7 cellular contexts compared by ENCODE assay signal in genomic region chr12:71004578-71004977, GRCh38.
"Had no signal": no experiment of that assay in that cellular context is flagged by ENCODE, and none has a peak within 500 bp of the region (broad histone marks: within the 10 kb centered on the region; RNA-seq: fewer than 3 reads in every experiment).

No MANE protein-coding gene starts in this region.

- H3K9ac ChIP-seq: KMS-11 had no signal

- H3K27ac ChIP-seq: HL-60, KMS-11 had no signal

- H3K4me3 ChIP-seq: K562 had no signal

- DNase-seq: IMR-90, KBM-7, KG1 had no signal

- ATAC-seq: K562 had no signal

- FAIRE-seq: HTR-8/SVneo, K562 had no signal

- H3K4me2 ChIP-seq: KMS-11 had no signal
